Comparison of ENCODE assay signal across 8 cellular contexts in the genomic region with DNA sequence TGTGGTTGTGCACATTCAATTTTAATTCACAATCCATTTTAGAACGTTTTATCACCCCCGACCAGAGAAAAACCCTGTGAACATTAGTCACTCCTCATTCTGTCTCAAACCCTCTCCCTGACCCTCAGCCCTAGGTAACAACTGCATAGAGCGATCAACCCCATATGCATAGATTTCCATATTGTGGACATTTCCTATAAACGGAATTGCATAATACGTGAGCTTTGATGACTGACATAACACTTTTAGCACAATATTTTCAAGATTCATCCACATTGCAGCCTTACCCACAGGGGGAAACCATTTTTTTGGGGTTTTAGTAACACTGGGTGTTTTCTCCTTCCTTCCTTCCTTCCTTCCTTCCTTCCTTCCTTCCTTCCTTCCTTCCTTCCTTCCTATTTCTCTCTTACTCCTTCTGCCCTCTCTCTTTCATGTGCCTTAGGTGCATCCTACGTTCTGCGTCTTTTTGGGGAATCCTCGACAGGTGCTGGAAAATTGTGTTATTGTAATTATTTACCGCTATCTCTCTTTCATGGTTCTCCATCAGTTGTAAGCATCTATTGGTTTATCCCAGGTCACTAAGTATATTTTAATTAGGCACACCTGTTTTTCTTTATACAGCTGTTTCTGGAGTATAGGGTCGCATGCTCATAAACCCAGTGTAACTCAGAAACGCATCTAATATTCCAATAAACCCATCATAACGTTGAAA. TPM values are rescaled to one million over a fixed set of nuclear protein-coding genes. Genes with fewer than 3 reads are reported as not detected.
DNase-seq lines count a peak whose midpoint lies in the region; ATAC-seq, FAIRE-seq and TF ChIP-seq lines count a peak whose summit lies in the region.
"Not testable (repeated sequence)": the region's sequence is repeated elsewhere in the genome, so short reads cannot be mapped to it uniquely, and the experiment has no call there.

No MANE protein-coding gene starts in this region.

- CTCF ChIA-PET in activated CD4-positive, alpha-beta T cell treated with anti-CD3 and anti-CD28 coated beads, Interleukin-2, amount 10 ng/mL, durations not matched to agents 7 days and 5 days (lab: Charles Lee): interaction anchor here (1.3 kb wide), 1 partner anchor 55 kb away, joined by 3 read pairs; no protein-coding TSS in a partner anchor
- CTCF ChIA-PET in HepG2 (lab: Yijun Ruan, JAX; ENCODE audit: low intra/inter-chr PET ratio, low total read pairs): not testable (repeated sequence)

- not testable (repeated sequence) for H3K27ac ChIP-seq in HepG2 (ENCODE audit: extremely low read length, insufficient read depth, low read length)

- 29% methylated on average over 12 of the region's 12 CpGs for WGBS in HepG2 (ENCODE audit: low lambda C conversion rate)

- POLR2A ChIA-PET in activated CD4-positive, alpha-beta T cell treated with anti-CD3 and anti-CD28 coated beads, Interleukin-2, amount 10 ng/mL, durations not matched to agents 7 days and 5 days (lab: Charles Lee): not testable (repeated sequence)
- POLR2A ChIA-PET in HepG2 (lab: Yijun Ruan, JAX): interaction anchor here (1.0 kb wide), 1 partner anchor 29 kb away, joined by 3 read pairs; the partner anchor contains the start of gene PSMD14

- not testable (repeated sequence) for H3K4me3 Mint-ChIP-seq in activated CD4-positive, alpha-beta T cell treated with anti-CD3 and anti-CD28 coated beads, Interleukin-2, amount 10 ng/mL, durations not matched to agents 7 days and 5 days

- not testable (repeated sequence) for H3K36me3 Mint-ChIP-seq in activated CD4-positive, alpha-beta T cell treated with anti-CD3 and anti-CD28 coated beads, Interleukin-2, amount 10 ng/mL, durations not matched to agents 7 days and 5 days (ENCODE audit: low read depth)

- DNase-seq in Caki2 (ENCODE audit: low read depth) (peak; percentile 6), GM20000 (ENCODE audit: low spot score) (peak; percentile 53), M059J (ENCODE audit: low read depth) (peak; percentile 16), bronchial epithelial cell (ENCODE audit: low read depth) (peak; percentile 66), foreskin melanocyte (peak; percentile 10), HepG2 (ENCODE audit: low spot score) (peak; percentile 16)
- peak; percentile 30 for DNase-seq in activated CD4-positive, alpha-beta T cell treated with anti-CD3 and anti-CD28 coated beads, Interleukin-2, amount 10 ng/mL, durations not matched to agents 7 days and 5 days
- DNase-seq in stimulated activated CD4-positive, alpha-beta T cell treated with anti-CD3 and anti-CD28 coated beads, Interleukin-4, amount 100 ng/mL, for 24 hours: peak; percentile 21

- not testable (repeated sequence) for H3K9me3 Mint-ChIP-seq in activated CD4-positive, alpha-beta T cell treated with anti-CD3 and anti-CD28 coated beads, Interleukin-2, amount 10 ng/mL, durations not matched to agents 7 days and 5 days

- FAIRE-seq in bronchial epithelial cell (lab: Jason Lieb, UNC) (peak; percentile 97), HepG2 (lab: Jason Lieb, UNC) (peak; percentile 74)

- H4K20me1 ChIP-seq in HepG2 (ENCODE audit: insufficient read depth, low read length): not testable (repeated sequence)

- not testable (repeated sequence) for H3K27me3 ChIP-seq in bronchial epithelial cell (ENCODE audit: control insufficient read depth, insufficient read depth, low read length); HepG2 (ENCODE audit: control insufficient read depth in 1 of 2, insufficient read depth in 2 of 2, low read length in 2 of 2)

- not testable (repeated sequence) for ATAC-seq in HepG2

- TF ChIP-seq EP300 in HepG2 (IDR thresholded peaks at IDR 0.05; ENCODE audit: low read depth in 2 of 2, low read length in 2 of 2); HepG2 (CRISPR knock-in tag; IDR thresholded peaks at IDR 0.05; ENCODE audit: borderline replicate concordance): not testable (repeated sequence)

- H3K9me3 ChIP-seq in HepG2 (ENCODE audit: low read length): not testable (repeated sequence)

- intact Hi-C loops in HepG2 (cut with micrococcal nuclease; ENCODE audit: unreplicated experiment): not testable (repeated sequence)

- TF ChIP-seq POLR2A in HepG2 (IDR thresholded peaks at IDR 0.05; ENCODE audit: insufficient read depth in 1 of 2, low read depth in 2 of 2, low read length in 2 of 2): not testable (repeated sequence)

- not testable (repeated sequence) for H3K79me2 ChIP-seq in HepG2 (ENCODE audit: insufficient read depth, low read length)

- H3K27ac Mint-ChIP-seq in activated CD4-positive, alpha-beta T cell treated with anti-CD3 and anti-CD28 coated beads, Interleukin-2, amount 10 ng/mL, durations not matched to agents 7 days and 5 days: not testable (repeated sequence)

- not testable (repeated sequence) for H3K4me3 ChIP-seq in bronchial epithelial cell (ENCODE audit: low read depth, low read length); HepG2 (replicated peaks in 1 of 3; ENCODE audit: insufficient read depth in 1 of 3, low read depth in 2 of 3, low read length in 3 of 3)

- not testable (repeated sequence) for H3K36me3 ChIP-seq in bronchial epithelial cell (ENCODE audit: control insufficient read depth, insufficient read depth, low read length); HepG2 (replicated peaks in 1 of 2; ENCODE audit: control insufficient read depth in 1 of 2, insufficient read depth in 2 of 2, low read length in 2 of 2)

- not testable (repeated sequence) for H2AFZ ChIP-seq in HepG2 (ENCODE audit: low read length)

- not testable (repeated sequence) for TF ChIP-seq RAD21 in HepG2 (CRISPR knock-in tag; IDR thresholded peaks at IDR 0.05)

- H3K4me1 Mint-ChIP-seq in activated CD4-positive, alpha-beta T cell treated with anti-CD3 and anti-CD28 coated beads, Interleukin-2, amount 10 ng/mL, durations not matched to agents 7 days and 5 days: not testable (repeated sequence)

- not testable (repeated sequence) for H3K4me1 ChIP-seq in HepG2 (ENCODE audit: insufficient read depth, low read length)

- not testable (repeated sequence) for H3K9ac ChIP-seq in HepG2 (ENCODE audit: insufficient read depth, low read depth, low read length)

- not testable (repeated sequence) for H3K4me2 ChIP-seq in HepG2 (ENCODE audit: low read depth, low read length)

- TF ChIP-seq CTCF in GM20000 (IDR thresholded peaks at IDR 0.05; ENCODE audit: extremely low read depth, missing control alignments); bronchial epithelial cell (IDR thresholded peaks at IDR 0.05; ENCODE audit: insufficient read depth, low read length, severe bottlenecking); HepG2 (CRISPR knock-in tag; IDR thresholded peaks at IDR 0.05): not testable (repeated sequence)

- BruUV-seq in HepG2 (replicated peaks; lab: Mats Ljungman, UMichigan): not testable (repeated sequence)

- H3K27me3 Mint-ChIP-seq in activated CD4-positive, alpha-beta T cell treated with anti-CD3 and anti-CD28 coated beads, Interleukin-2, amount 10 ng/mL, durations not matched to agents 7 days and 5 days: peaks cover 18% of the 10 kb centered on the region

- in situ Hi-C loops in Caki2 (cut with HindIII; ENCODE audit: low pct_unique_long_range_greater_than_20kb, low sequenced_read_pairs); HepG2 (cut with HindIII; ENCODE audit: extremely low pct_ligation_motif_present, low pct_unique_long_range_greater_than_20kb): not testable (repeated sequence)

TF ChIP-seq in HepG2, 621 proteins besides CTCF, POLR2A, EP300 and RAD21:
- TF ChIP-seq PCBP2 (optimal IDR thresholded peaks at IDR 0.05; ENCODE audit: low read depth, low read length, poor library complexity, severe bottlenecking): peak; percentile 61
- TF ChIP-seq CEBPB (IDR thresholded peaks at IDR 0.05; ENCODE audit: borderline replicate concordance, low read depth, low read length): peak; percentile 90
TF ChIP-seq in HepG2: peak in this region for 2; not testable (repeated sequence) for 619.

RNA-seq across cellular contexts. Expression of gene PSMD14, which starts 29.5 kb away (rescaled TPM):
- 94.7 and 195 TPM in 2 replicates for total RNA-seq in Caki2 (2014; rRNA removed; shearing (Covaris generic); ENCODE audit: low replicate concordance)
- 164 and 166 TPM in 2 replicates for total RNA-seq in M059J (2014; rRNA removed; shearing (Covaris generic))
- 10 to 100 TPM; 56.1 to 56.2 TPM for total RNA-seq in activated CD4-positive, alpha-beta T cell treated with anti-CD3 and anti-CD28 coated beads, Interleukin-2, amount 10 ng/mL, durations not matched to agents 7 days and 5 days
- total RNA-seq in bronchial epithelial cell (130 and 156 TPM in 2 replicates), HepG2 (2016; rRNA removed; fragmentation: Illumina TruSeq; extraction: Trizol) (149 and 231 TPM in 2 replicates)
- total RNA-seq in HepG2 (2016; cell fraction: cytosol; rRNA removed; fragmentation: Illumina TruSeq; extraction: Trizol; ENCODE audit: low read depth): 39.6 and 43.9 TPM in 2 replicates
- total RNA-seq in HepG2 (2016; cell fraction: insoluble cytoplasmic fraction; rRNA removed; fragmentation: Illumina TruSeq; extraction: Trizol): 153 and 232 TPM in 2 replicates
- 53.1 and 54.7 TPM in 2 replicates for total RNA-seq in HepG2 (2016; cell fraction: membrane; rRNA removed; fragmentation: Illumina TruSeq; extraction: Trizol)
- 116 and 118 TPM in 2 replicates for total RNA-seq in HepG2 (2016; cell fraction: nucleus; rRNA removed; fragmentation: Illumina TruSeq; extraction: Trizol)
- polyA plus RNA-seq in HepG2 (2011; rRNA removed): 40.8 and 60.6 TPM in 2 replicates
- 29.9 and 42.7 TPM in 2 replicates for polyA plus RNA-seq in HepG2 (2011; cell fraction: cytosol; rRNA removed)
- polyA plus RNA-seq in HepG2 (2011; cell fraction: nucleus; rRNA removed): 12.9 and 15.9 TPM in 2 replicates
- 64.5 and 66.6 TPM in 2 replicates for polyA plus RNA-seq in HepG2 (2012)
- 24.0 and 25.1 TPM in 2 replicates for polyA plus RNA-seq in HepG2 (2016; cell fraction: cytosol; fragmentation: Illumina TruSeq; extraction: Trizol; ENCODE audit: low read depth)
- 189 and 200 TPM in 2 replicates for polyA plus RNA-seq in HepG2 (2016; cell fraction: insoluble cytoplasmic fraction; fragmentation: Illumina TruSeq; extraction: Trizol; ENCODE audit: low read depth)
- polyA plus RNA-seq in HepG2 (2016; cell fraction: membrane; fragmentation: Illumina TruSeq; extraction: Trizol; ENCODE audit: low read depth): 30.2 and 33.4 TPM in 2 replicates
- 70.5 and 71.9 TPM in 2 replicates for polyA plus RNA-seq in HepG2 (2016; cell fraction: nucleus; fragmentation: Illumina TruSeq; extraction: Trizol; ENCODE audit: insufficient read depth, low read depth)
- polyA minus RNA-seq in HepG2 (2011; rRNA and poly(A)+ RNA removed; ENCODE audit: low replicate concordance): 13.9 and 20.3 TPM in 2 replicates
- 25.6 and 31.3 TPM in 2 replicates for polyA minus RNA-seq in HepG2 (2011; cell fraction: cytosol; rRNA and poly(A)+ RNA removed)
- polyA minus RNA-seq in HepG2 (2011; cell fraction: nucleus; rRNA and poly(A)+ RNA removed): 114 and 131 TPM in 2 replicates

Comparison
In these comparisons a context has a peak if more than half of its experiments do, and no peak if none do; other contexts are left out.
1. DNase-seq: peak in every context shown above with its lines; median percentile 66 in bronchial epithelial cell; 53 in GM20000; 30 in activated CD4-positive, alpha-beta T cell treated with anti-CD3 and anti-CD28 coated beads, Interleukin-2, amount 10 ng/mL, durations not matched to agents 7 days and 5 days; 21 in stimulated activated CD4-positive, alpha-beta T cell treated with anti-CD3 and anti-CD28 coated beads, Interleukin-4, amount 100 ng/mL, for 24 hours; 16 in M059J; 16 in HepG2; 10 in foreskin melanocyte; 6 in Caki2.